In genomic region chr14:21642683-21643082, GRCh38 we compare ENCODE assay signal across 17 cellular contexts. TPM values are rescaled to one million over a fixed set of nuclear protein-coding genes. Genes with fewer than 3 reads are reported as not detected.
"Had no signal": no experiment of that assay in that cellular context is flagged by ENCODE, and none has a peak within 500 bp of the region (broad histone marks: within the 10 kb centered on the region; RNA-seq: fewer than 3 reads in every experiment).

No MANE protein-coding gene starts in this region.

- DNase-seq: activated CD4-positive, alpha-beta T cell treated with anti-CD3 and anti-CD28 coated beads, Interleukin-2, amount 50 U/mL, for 4 hours; activated CD4-positive, CD25-positive, alpha-beta regulatory T cell; activated naive CD4-positive, alpha-beta T cell treated with Interleukin-2 at 50 U/mL for 16 hours; aorta; glutamatergic neuron; retina; stimulated activated CD4-positive, alpha-beta T cell treated with anti-CD3 and anti-CD28 coated beads, Interleukin-4, amount 100 ng/mL, for 4 hours; tibial artery had no signal

- H3K27me3 ChIP-seq: breast epithelium, tibial artery, vagina had no signal

- H3K4me1 ChIP-seq: breast epithelium, esophagus muscularis mucosa, tibial artery, vagina had no signal

- H3K9me3 ChIP-seq: breast epithelium, esophagus muscularis mucosa, neutrophil, tibial artery, vagina had no signal

- H3K36me3 ChIP-seq: breast epithelium, esophagus muscularis mucosa, neutrophil, tibial artery, vagina had no signal

- H3K4me3 ChIP-seq: breast epithelium, esophagus muscularis mucosa, tibial artery, vagina had no signal

RNA-seq across cellular contexts. Expression of gene OR10G2, which starts 7.9 kb away (rescaled TPM):
- total RNA-seq: aorta, breast epithelium, chondrocyte, dermis microvascular lymphatic vessel endothelial cell, esophagus muscularis mucosa, fibroblast of villous mesenchyme, lower leg skin, mesenteric fat pad, vagina had no signal

RNA-seq across cellular contexts. Expression of gene OR4E2, which starts 11.0 kb away (rescaled TPM):
- total RNA-seq: aorta, breast epithelium, chondrocyte, dermis microvascular lymphatic vessel endothelial cell, esophagus muscularis mucosa, fibroblast of villous mesenchyme, lower leg skin, mesenteric fat pad, vagina had no signal

RNA-seq across cellular contexts. Expression of gene OR4E1, which starts 30.9 kb away (rescaled TPM):
- total RNA-seq: aorta, breast epithelium, chondrocyte, dermis microvascular lymphatic vessel endothelial cell, esophagus muscularis mucosa, fibroblast of villous mesenchyme, lower leg skin, mesenteric fat pad, vagina had no signal
